In the genomic region with DNA sequence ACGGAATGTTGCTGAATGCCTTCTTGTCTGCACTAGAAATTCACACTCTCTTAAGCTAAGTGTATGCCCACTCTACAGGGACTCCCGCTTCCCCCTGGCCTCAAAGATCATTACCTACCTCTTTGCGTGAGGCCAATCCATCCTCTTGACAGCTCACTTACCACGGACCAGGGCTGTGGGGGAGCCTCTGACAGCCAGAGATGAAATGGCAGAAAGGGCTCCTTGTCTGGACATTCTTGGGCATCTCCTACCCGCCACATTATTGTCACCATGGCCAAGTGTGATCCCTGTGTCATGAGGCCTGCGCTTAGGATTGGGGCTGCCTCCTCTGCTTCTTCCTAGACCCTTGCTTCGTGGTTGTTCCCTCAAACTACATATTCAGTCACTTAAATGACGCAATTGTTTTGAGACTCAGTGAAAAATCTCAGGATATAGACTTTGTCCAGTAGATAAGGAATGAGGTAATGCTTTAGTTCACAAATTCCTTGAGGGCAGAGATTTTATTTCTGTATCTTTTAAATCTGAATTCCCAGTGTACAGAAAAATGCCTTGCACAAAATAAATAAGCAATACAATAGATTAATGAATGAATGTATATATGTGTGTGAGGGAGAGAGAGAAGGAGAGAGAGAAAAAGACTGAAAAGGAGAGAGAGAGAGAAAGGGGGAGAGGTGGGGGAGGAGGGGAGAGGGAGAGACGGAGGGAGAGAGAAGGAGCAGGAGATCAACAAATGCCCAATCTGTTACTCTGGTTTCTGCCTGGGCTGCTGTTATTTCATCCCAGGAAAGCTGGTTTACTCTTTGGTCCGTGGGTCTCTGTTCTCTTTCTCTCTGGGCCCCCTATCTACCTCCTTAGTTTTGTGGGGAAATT, we compare ENCODE assay signal across 13 cellular contexts.
"Had no signal": no experiment of that assay in that cellular context is flagged by ENCODE, and none has a peak within 500 bp of the region (broad histone marks: within the 10 kb centered on the region; RNA-seq: fewer than 3 reads in every experiment).

No MANE protein-coding gene starts in this region.

- H3K27ac Mint-ChIP-seq: activated B cell treated with CpG ODN at 0.5 μM for 24 hours; stimulated activated naive B cell treated with anti-CD40 and anti-IgM and Interleukin-4, amounts not matched to agents 10 μg/mL and 1 μg/mL and 100 μg/mL, for 72 hours; T-helper 2 cell treated with Interferon-gamma antibody and Interleukin-4, amounts not matched to agents 5 μg/mL and 100 μg/mL, for 36 hours had no signal

- H3K36me3 Mint-ChIP-seq: stimulated activated naive B cell treated with anti-CD40 and anti-IgM and Interleukin-4, amounts not matched to agents 10 μg/mL and 1 μg/mL and 100 μg/mL, for 72 hours had no signal

- H3K9me3 Mint-ChIP-seq: activated B cell treated with CpG ODN at 0.5 μM for 24 hours had no signal

- FAIRE-seq: colon had no signal

- H3K4me3 ChIP-seq: transverse colon had no signal

- H3K4me1 ChIP-seq: transverse colon had no signal

- H3K27me3 ChIP-seq: transverse colon had no signal

- H3K9me3 ChIP-seq: transverse colon had no signal

- H3K27ac ChIP-seq: transverse colon had no signal

- H3K4me3 Mint-ChIP-seq: activated B cell treated with CpG ODN at 0.5 μM for 24 hours; neural crest cell; stimulated activated naive B cell treated with anti-CD40 and anti-IgM and Interleukin-4, amounts not matched to agents 10 μg/mL and 1 μg/mL and 100 μg/mL, for 72 hours; T-helper 2 cell treated with Interferon-gamma antibody and Interleukin-4, amounts not matched to agents 5 μg/mL and 100 μg/mL, for 36 hours had no signal

- H3K4me1 Mint-ChIP-seq: activated B cell treated with CpG ODN at 0.5 μM for 24 hours; stimulated activated naive B cell treated with anti-CD40 and anti-IgM and Interleukin-4, amounts not matched to agents 10 μg/mL and 1 μg/mL and 100 μg/mL, for 72 hours had no signal

- H3K36me3 ChIP-seq: transverse colon had no signal

- DNase-seq: activated B cell treated with CpG ODN at 0.5 μM for 24 hours; activated CD4-positive, alpha-beta T cell treated with anti-CD3 and anti-CD28 coated beads, Interleukin-2, amount 50 U/mL, for 1 hour; activated naive CD4-positive, alpha-beta T cell; foreskin fibroblast; left ventricle myocardium superior; mesendoderm; stimulated activated CD4-positive, alpha-beta T cell treated with anti-CD3 and anti-CD28 coated beads, Interleukin-2, amount 100 ng/mL, for 48 hours; stimulated activated naive B cell treated with anti-CD40 and anti-IgM and Interleukin-4, amounts not matched to agents 10 μg/mL and 1 μg/mL and 100 μg/mL, for 72 hours; substantia nigra; transverse colon had no signal
